ENCODE assay signal across 24 cellular contexts in genomic region chr2:179417436-179417949, GRCh38.
"Had no signal": no experiment of that assay in that cellular context is flagged by ENCODE, and none has a peak within 500 bp of the region (broad histone marks: within the 10 kb centered on the region; RNA-seq: fewer than 3 reads in every experiment).

No MANE protein-coding gene starts in this region.

- DNase-seq: activated CD4-positive, alpha-beta memory T cell treated with anti-CD3 and anti-CD28 coated beads for 36 hours; activated CD4-positive, alpha-beta T cell treated with anti-CD3 and anti-CD28 coated beads for 48 hours; activated effector memory CD4-positive, alpha-beta T cell treated with Interleukin-2 at 50 U/mL for 16 hours; activated naive CD4-positive, alpha-beta T cell treated with anti-CD3 and anti-CD28 coated beads for 36 hours; activated naive CD8-positive, alpha-beta T cell treated with anti-CD3 and anti-CD28 coated beads, Interleukin-2, amount 10 ng/mL, durations not matched to agents 7 days and 5 days; activated T-cell treated with anti-CD3 and anti-CD28 coated beads, Interleukin-2, amount 50 U/mL, for 48 hours; amniotic stem cell; colonic mucosa; endodermal cell; esophagus squamous epithelium; gastrocnemius medialis; hippocampal formation; kidney glomerular epithelial cell; left ventricle myocardium inferior; mammary epithelial cell; midbrain; pancreas; psoas muscle; stimulated activated CD4-positive, alpha-beta T cell treated with anti-CD3 and anti-CD28 coated beads, Interleukin-4, amount 100 ng/mL, for 4 hours; substantia nigra; T1000; thyroid gland; upper lobe of right lung had no signal

- ATAC-seq: gastrocnemius medialis; natural killer cell treated with Interleukin-12 subunit alpha and Interleukin-12 subunit beta and Interleukin-15 and Interleukin-18, amount 100 ng/mL, for 72 hours; pancreas; psoas muscle; upper lobe of right lung had no signal
